In the genomic region with DNA sequence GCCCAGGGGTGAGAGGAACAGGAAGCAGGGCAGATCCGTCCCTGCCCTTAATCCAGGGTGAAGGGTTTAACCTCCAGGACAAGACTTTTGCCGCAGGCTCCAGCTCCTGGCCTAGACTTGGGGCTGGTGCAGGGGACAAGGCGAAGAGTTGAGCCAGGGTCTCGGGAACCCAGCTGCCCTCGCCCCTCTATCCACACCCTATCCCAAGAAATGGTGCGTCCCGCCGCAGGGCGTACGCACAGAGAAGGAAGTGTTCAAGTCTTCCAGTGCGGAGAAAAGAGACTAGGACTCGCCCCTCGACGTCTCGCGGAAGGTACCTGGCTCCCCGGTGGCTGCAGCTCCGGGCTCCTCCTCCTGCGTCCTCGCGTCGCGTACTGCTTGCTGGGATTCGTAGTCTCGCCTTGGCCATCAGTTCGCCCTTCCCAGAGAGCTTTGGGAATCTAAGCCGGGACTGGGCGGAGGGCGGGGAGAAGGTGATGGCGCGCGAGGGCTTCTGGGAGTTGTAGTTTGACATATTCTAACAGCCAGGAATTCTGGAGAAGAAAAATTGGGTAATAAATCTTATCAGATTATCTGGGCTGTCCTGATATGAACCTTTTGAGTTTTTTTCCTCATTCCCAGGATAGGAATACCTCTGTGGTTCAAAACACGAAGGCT, we compare ENCODE assay signal across 8 cellular contexts. TPM values are rescaled to one million over a fixed set of nuclear protein-coding genes. Genes with fewer than 3 reads are reported as not detected.
DNase-seq lines count a peak whose midpoint lies in the region; ATAC-seq, FAIRE-seq and TF ChIP-seq lines count a peak whose summit lies in the region.

ZMAT5 (minus strand) TSS at position 376 of the 657 bp plus-strand sequence. CDS start 18,463 bp downstream, outside the sequence.

- DNase-seq in ACHN (peak; percentile 97), NCI-H226 (peak; percentile 90), WTC11 (ENCODE audit: low spot score) (peak; percentile 96), cardiac fibroblast (ENCODE audit: low read depth in 2 of 2) (peak; percentile 98), iPS-NIHi11 (ENCODE audit: low spot score) (peak; percentile 99), small intestine (peak; percentile 99)

- CTCF ChIA-PET in WTC11 (lab: Charles Lee), result interaction anchor here (0.5 to 1.9 kb wide), 6 partner anchors 8 to 238 kb away, joined by 3 to 12 read pairs (median 3); no protein-coding TSS in a partner anchor

- peaks cover 0 to 12% of the 10 kb centered on the region in 2 donors for H3K4me1 ChIP-seq in small intestine (ENCODE audit: control insufficient read depth in 2 of 2, insufficient read depth in 1 of 2, low read depth in 1 of 2, low read length in 1 of 2)

- peak within 1 kb of the TSS; percentile 98 for H3K4me3 ChIP-seq in cardiac fibroblast (replicated peaks in 1 of 2; ENCODE audit: low read depth in 2 of 2, low read length in 2 of 2)
- H3K4me3 ChIP-seq in small intestine (ENCODE audit: low read depth in 1 of 2, low read length in 2 of 2), result peak within 1 kb of the TSS; percentile 56 to 69

- FAIRE-seq in small intestine (lab: Jason Lieb, UNC), result peak; percentile 23

- WGBS in small intestine, 3 donors, result 0 to 1% (median 0%) methylated on average over 33 of the region's 33 CpGs

- H3K27ac ChIP-seq in small intestine (ENCODE audit: low read depth in 1 of 2, low read length in 1 of 2), result peak within 1 kb of the TSS; percentile 89 to 91

- peaks cover 14% of the 10 kb centered on the region for H3K4me1 Mint-ChIP-seq in WTC11

- ATAC-seq in GM18907 (IDR thresholded peaks at IDR 0.05; ENCODE audit: unreplicated experiment) (peak; percentile 88), HG03159 (IDR thresholded peaks at IDR 0.05; ENCODE audit: unreplicated experiment) (peak; percentile 85), WTC11 (peak; percentile 98)

- H3K9me3 Mint-ChIP-seq in WTC11, result no peaks in the 10 kb centered on the region

- H3K27me3 Mint-ChIP-seq in WTC11 (ENCODE audit: low read depth), result no peaks in the 10 kb centered on the region

- H3K36me3 ChIP-seq in small intestine (ENCODE audit: control insufficient read depth in 2 of 2, insufficient read depth in 2 of 2, low read length in 2 of 2), result peaks cover 3 to 11% of the 10 kb centered on the region in 2 donors

- POLR2A ChIA-PET in WTC11 (lab: Charles Lee), result interaction anchor here (0.6 to 1.0 kb wide), 2 partner anchors 9 to 15 kb away, joined by 3 read pairs; no protein-coding TSS in a partner anchor

- H3K4me3 Mint-ChIP-seq in WTC11, result peak within 1 kb of the TSS; percentile 100

- H3K27me3 ChIP-seq in small intestine (ENCODE audit: control insufficient read depth in 2 of 2, insufficient read depth in 2 of 2, low read length in 2 of 2), result no peaks in the 10 kb centered on the region

- H3K36me3 Mint-ChIP-seq in WTC11, result peaks cover 27% of the 10 kb centered on the region

- TF ChIP-seq CTCF in WTC11 (IDR thresholded peaks at IDR 0.05), result no peak
- TF ChIP-seq CTCF in cardiac fibroblast (IDR thresholded peaks at IDR 0.05; ENCODE audit: low read depth, low read length), result no peak

- in situ Hi-C loops in ACHN (cut with HindIII; ENCODE audit: low pct_ligation_motif_present, low pct_unique_long_range_greater_than_20kb, low sequenced_read_pairs), result no loop called here

- H3K9me3 ChIP-seq in small intestine (ENCODE audit: control insufficient read depth, low read depth), result no peaks in the 10 kb centered on the region

- H3K27ac Mint-ChIP-seq in WTC11, result peak within 1 kb of the TSS; percentile 100

TF ChIP-seq in WTC11, 78 proteins besides CTCF, POLR2A, EP300 and RAD21 (continues in another document):
- TF ChIP-seq E2F4 (CRISPR knock-in tag; IDR thresholded peaks at IDR 0.05; ENCODE audit: borderline replicate concordance, low read depth) (no peak), RELA (CRISPR knock-in tag; IDR thresholded peaks at IDR 0.05; ENCODE audit: borderline replicate concordance) (no peak), FOXP4 (CRISPR knock-in tag; IDR thresholded peaks at IDR 0.05) (0 out of 2 replicates have a peak, but pooled peaks have one; percentile 35), PRRX2 (CRISPR knock-in tag; IDR thresholded peaks at IDR 0.05) (no peak), SP1 (CRISPR knock-in tag; conservative IDR thresholded peaks at IDR 0.05) (peak; percentile 54; the same call in 1 of the 2 replicates), CREM (CRISPR knock-in tag; IDR thresholded peaks at IDR 0.05) (no peak), OVOL2 (CRISPR knock-in tag; IDR thresholded peaks at IDR 0.05; ENCODE audit: borderline replicate concordance) (no peak), ZNF423 (CRISPR knock-in tag; IDR thresholded peaks at IDR 0.05) (no peak), NR2C2 (CRISPR knock-in tag; IDR thresholded peaks at IDR 0.05) (no peak), JUN (CRISPR knock-in tag; IDR thresholded peaks at IDR 0.05) (no peak), ZSCAN18 (CRISPR knock-in tag; IDR thresholded peaks at IDR 0.05) (no peak)
- TF ChIP-seq, protein P1, sequence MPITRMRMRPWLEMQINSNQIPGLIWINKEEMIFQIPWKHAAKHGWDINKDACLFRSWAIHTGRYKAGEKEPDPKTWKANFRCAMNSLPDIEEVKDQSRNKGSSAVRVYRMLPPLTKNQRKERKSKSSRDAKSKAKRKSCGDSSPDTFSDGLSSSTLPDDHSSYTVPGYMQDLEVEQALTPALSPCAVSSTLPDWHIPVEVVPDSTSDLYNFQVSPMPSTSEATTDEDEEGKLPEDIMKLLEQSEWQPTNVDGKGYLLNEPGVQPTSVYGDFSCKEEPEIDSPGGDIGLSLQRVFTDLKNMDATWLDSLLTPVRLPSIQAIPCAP (CRISPR knock-in tag; IDR thresholded peaks at IDR 0.05), result no peak
- TF ChIP-seq, protein P2, sequence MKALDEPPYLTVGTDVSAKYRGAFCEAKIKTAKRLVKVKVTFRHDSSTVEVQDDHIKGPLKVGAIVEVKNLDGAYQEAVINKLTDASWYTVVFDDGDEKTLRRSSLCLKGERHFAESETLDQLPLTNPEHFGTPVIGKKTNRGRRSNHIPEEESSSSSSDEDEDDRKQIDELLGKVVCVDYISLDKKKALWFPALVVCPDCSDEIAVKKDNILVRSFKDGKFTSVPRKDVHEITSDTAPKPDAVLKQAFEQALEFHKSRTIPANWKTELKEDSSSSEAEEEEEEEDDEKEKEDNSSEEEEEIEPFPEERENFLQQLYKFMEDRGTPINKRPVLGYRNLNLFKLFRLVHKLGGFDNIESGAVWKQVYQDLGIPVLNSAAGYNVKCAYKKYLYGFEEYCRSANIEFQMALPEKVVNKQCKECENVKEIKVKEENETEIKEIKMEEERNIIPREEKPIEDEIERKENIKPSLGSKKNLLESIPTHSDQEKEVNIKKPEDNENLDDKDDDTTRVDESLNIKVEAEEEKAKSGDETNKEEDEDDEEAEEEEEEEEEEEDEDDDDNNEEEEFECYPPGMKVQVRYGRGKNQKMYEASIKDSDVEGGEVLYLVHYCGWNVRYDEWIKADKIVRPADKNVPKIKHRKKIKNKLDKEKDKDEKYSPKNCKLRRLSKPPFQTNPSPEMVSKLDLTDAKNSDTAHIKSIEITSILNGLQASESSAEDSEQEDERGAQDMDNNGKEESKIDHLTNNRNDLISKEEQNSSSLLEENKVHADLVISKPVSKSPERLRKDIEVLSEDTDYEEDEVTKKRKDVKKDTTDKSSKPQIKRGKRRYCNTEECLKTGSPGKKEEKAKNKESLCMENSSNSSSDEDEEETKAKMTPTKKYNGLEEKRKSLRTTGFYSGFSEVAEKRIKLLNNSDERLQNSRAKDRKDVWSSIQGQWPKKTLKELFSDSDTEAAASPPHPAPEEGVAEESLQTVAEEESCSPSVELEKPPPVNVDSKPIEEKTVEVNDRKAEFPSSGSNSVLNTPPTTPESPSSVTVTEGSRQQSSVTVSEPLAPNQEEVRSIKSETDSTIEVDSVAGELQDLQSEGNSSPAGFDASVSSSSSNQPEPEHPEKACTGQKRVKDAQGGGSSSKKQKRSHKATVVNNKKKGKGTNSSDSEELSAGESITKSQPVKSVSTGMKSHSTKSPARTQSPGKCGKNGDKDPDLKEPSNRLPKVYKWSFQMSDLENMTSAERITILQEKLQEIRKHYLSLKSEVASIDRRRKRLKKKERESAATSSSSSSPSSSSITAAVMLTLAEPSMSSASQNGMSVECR (CRISPR knock-in tag; IDR thresholded peaks at IDR 0.05; ENCODE audit: borderline replicate concordance), result 0 out of 2 replicates have a peak, but pooled peaks have one; percentile 38

RNA-seq across cellular contexts. Expression of gene ZMAT5, which starts in this region (rescaled TPM):
- 13.4 to 17.3 TPM (median 17.2 TPM) in 3 replicates for total RNA-seq in WTC11 (2021)
- 10 to 100 TPM; 17.1 to 36.5 (median 29.7) TPM for polyA plus RNA-seq in small intestine

Comparison
In these comparisons a context has a peak if more than half of its experiments do, and no peak if none do; other contexts are left out.
1. Peak in every context shown above with its lines: DNase-seq, ATAC-seq, H3K4me3 ChIP-seq and H3K27ac ChIP-seq.